ENCODE assay signal across 8 cellular contexts in the genomic region with DNA sequence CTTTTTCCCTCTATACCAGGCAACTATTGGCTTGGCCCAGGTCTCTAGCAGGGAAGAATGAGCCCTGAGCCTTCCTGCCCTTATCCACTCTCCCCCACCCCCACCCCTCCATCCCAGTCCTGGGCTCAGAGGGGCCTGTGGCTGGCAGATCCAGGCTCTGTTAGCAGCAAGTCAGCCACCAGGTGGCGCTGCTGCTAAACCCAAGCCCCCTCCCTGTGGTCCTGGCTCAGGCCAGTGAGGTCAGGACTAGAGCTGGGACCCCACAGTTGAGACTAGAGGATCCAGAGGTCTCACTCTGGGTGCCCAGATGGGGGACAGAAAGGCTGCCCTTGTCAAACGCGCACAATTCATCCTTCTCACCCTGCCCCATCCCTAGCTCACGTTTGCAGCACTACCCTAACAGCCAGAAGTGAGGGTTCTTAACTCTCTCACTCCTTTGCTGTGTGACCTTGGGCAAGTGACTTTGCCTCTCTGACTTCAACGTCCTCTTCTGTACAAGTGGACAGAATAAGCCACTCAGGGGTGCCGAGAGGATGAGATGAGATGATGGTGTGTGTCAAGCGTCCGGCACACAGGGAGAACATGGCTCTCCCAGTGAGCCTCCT. TPM values are rescaled to one million over a fixed set of nuclear protein-coding genes. Genes with fewer than 3 reads are reported as not detected.
DNase-seq lines count a peak whose midpoint lies in the region; ATAC-seq and TF ChIP-seq lines count a peak whose summit lies in the region.

No MANE protein-coding gene starts in this region.

- ATAC-seq in natural killer cell: peak; percentile 54 to 89 (median 68)

- intact Hi-C loops in esophagus muscularis mucosa (cut with DNase I) (loop anchor here (2.0 to 10.0 kb wide), 3 partner anchors 113 to 389 kb away; no protein-coding TSS in a partner anchor), natural killer cell (cut with micrococcal nuclease) (no loop called here), thyroid gland (cut with DNase I) (loop anchor here (1.0 kb wide), 1 partner anchor 115 kb away; no protein-coding TSS in a partner anchor)

- no peaks in the 10 kb centered on the region for H3K36me3 Mint-ChIP-seq in natural killer cell

- no peaks in the 10 kb centered on the region for H3K4me1 Mint-ChIP-seq in natural killer cell

- no peak overlapping the region for H3K27ac Mint-ChIP-seq in natural killer cell

- 43% methylated on average over 8 of the region's 8 CpGs for WGBS in esophagus muscularis mucosa
- 45 to 53% methylated on average over 8 of the region's 8 CpGs for WGBS in thyroid gland, 2 donors

- peaks cover 0 to 4% (median 0%) of the 10 kb centered on the region in 4 donors for H3K9me3 ChIP-seq in esophagus muscularis mucosa
- no peaks in the 10 kb centered on the region for H3K9me3 ChIP-seq in thyroid gland

- DNase-seq in AG08395 (ENCODE audit: low spot score) (peak; percentile 68), GM13976 (ENCODE audit: low spot score) (peak; percentile 81), MV-4-11 (lab: John Stamatoyannopoulos, UW) (peak; percentile 28), esophagus muscularis mucosa (ENCODE audit: extremely low spot score) (no peak), natural killer cell (peak; percentile 40), thyroid gland (peak; percentile 58), HCEC 1CT (no peak)
- peak; percentile 43 for DNase-seq in activated CD8-positive, alpha-beta memory T cell treated with anti-CD3 and anti-CD28 coated beads, Interleukin-2, amount 50 U/mL, for 4 hours

- no peak for TF ChIP-seq EP300 in esophagus muscularis mucosa (IDR thresholded peaks at IDR 0.05)

- H3K4me3 ChIP-seq in esophagus muscularis mucosa: no peak overlapping the region
- H3K4me3 ChIP-seq in thyroid gland (replicated peaks in 1 of 3): no peak overlapping the region

- H3K27ac ChIP-seq in esophagus muscularis mucosa (replicated peaks in 1 of 4): no peak overlapping the region
- H3K27ac ChIP-seq in thyroid gland: no peak overlapping the region

- in situ Hi-C loops in GM13976 (cut with MboI; ENCODE audit: low sequenced_read_pairs, unreplicated experiment): loop anchor here (25.0 kb wide), 1 partner anchor 392 kb away; no protein-coding TSS in a partner anchor

- H3K4me1 ChIP-seq in esophagus muscularis mucosa: no peaks in the 10 kb centered on the region
- H3K4me1 ChIP-seq in thyroid gland: no peaks in the 10 kb centered on the region

- H3K27me3 Mint-ChIP-seq in natural killer cell (ENCODE audit: low read depth in 2 of 2): peaks cover 0 to 9% of the 10 kb centered on the region in 2 donors

- no peak for TF ChIP-seq POLR2A in esophagus muscularis mucosa (IDR thresholded peaks at IDR 0.05; ENCODE audit: low read depth)
- no peak for TF ChIP-seq POLR2A in thyroid gland (IDR thresholded peaks at IDR 0.05)

- H3K36me3 ChIP-seq in esophagus muscularis mucosa (no peaks in the 10 kb centered on the region), thyroid gland (no peaks in the 10 kb centered on the region)

- H3K9me3 Mint-ChIP-seq in natural killer cell: no peaks in the 10 kb centered on the region

- H3K27me3 ChIP-seq in esophagus muscularis mucosa (peaks cover 0 to 36% (median 0%) of the 10 kb centered on the region in 4 donors), thyroid gland (no peaks in the 10 kb centered on the region)

- TF ChIP-seq CTCF in GM13976 (IDR thresholded peaks at IDR 0.05; ENCODE audit: borderline replicate concordance, control extremely low read depth, extremely low read depth, insufficient read depth, missing control alignments) (peak; percentile 75), esophagus muscularis mucosa (IDR thresholded peaks at IDR 0.05) (peak; percentile 53 to 87 (median 75)), natural killer cell (IDR thresholded peaks at IDR 0.05) (peak; percentile 64), thyroid gland (IDR thresholded peaks at IDR 0.05) (peak; percentile 40 to 81 (median 66))

- no peak overlapping the region for H3K4me3 Mint-ChIP-seq in natural killer cell

RNA-seq across cellular contexts. Expression of gene SLC6A1, which starts 46.8 kb away (rescaled TPM):
- under 1 TPM; 0.34 to 0.78 (median 0.46) TPM for total RNA-seq in esophagus muscularis mucosa
- total RNA-seq in natural killer cell: not detected
- total RNA-seq in thyroid gland: 1 to 10 TPM in 1 of 4 donors, under 1 TPM in 1, not detected in 2; 0.27 to 1.3 TPM

Comparison
In these comparisons a context has a peak if more than half of its experiments do, and no peak if none do; other contexts are left out.
1. DNase-seq: peak in AG08395 (single experiment), GM13976 (single experiment), MV-4-11 (single experiment), activated CD8-positive, alpha-beta memory T cell treated with anti-CD3 and anti-CD28 coated beads, Interleukin-2, amount 50 U/mL, for 4 hours (single experiment), natural killer cell (single experiment) and thyroid gland (2 of 2); none in esophagus muscularis mucosa (single experiment) and HCEC 1CT (single experiment).
2. Peak in every context shown above with its lines, with median percentiles within 50 percentile points of each other: CTCF ChIP-seq.